27 cellular contexts compared by ENCODE assay signal in genomic region chr2:81225756-81226155, GRCh38.
DNase-seq lines count a peak whose midpoint lies in the region; ATAC-seq, FAIRE-seq and TF ChIP-seq lines count a peak whose summit lies in the region.
"Had no signal": no experiment of that assay in that cellular context is flagged by ENCODE, and none has a peak within 500 bp of the region (broad histone marks: within the 10 kb centered on the region; RNA-seq: fewer than 3 reads in every experiment).

No MANE protein-coding gene starts in this region.

- in situ Hi-C loops in HepG2 (cut with HindIII; ENCODE audit: extremely low pct_ligation_motif_present, low pct_unique_long_range_greater_than_20kb) = no loop called here

- WGBS in HepG2 (ENCODE audit: low lambda C conversion rate) = under 1% methylated on average over 4 of the region's 4 CpGs
- WGBS in right lobe of liver (ENCODE audit: insufficient coverage, low coverage, low lambda C conversion rate, missing lambda C conversion rate) = 43% methylated on average over 4 of the region's 4 CpGs

- POLR2A ChIA-PET in HepG2 (lab: Yijun Ruan, JAX) = no interaction called here

- ATAC-seq in HepG2 = no peak
- no peak for ATAC-seq in right lobe of liver
- ATAC-seq in GM23338 = no peak
- no peak for ATAC-seq in GM18511 (IDR thresholded peaks at IDR 0.05; ENCODE audit: unreplicated experiment)
- ATAC-seq in HG03571 (IDR thresholded peaks at IDR 0.05; ENCODE audit: unreplicated experiment) = no peak
- ATAC-seq: GM12878 had no signal

- H3K4me1 ChIP-seq in HepG2 (ENCODE audit: insufficient read depth, low read length) = no peaks in the 10 kb centered on the region
- H3K4me1 ChIP-seq in right lobe of liver = no peaks in the 10 kb centered on the region
- no peaks in the 10 kb centered on the region for H3K4me1 ChIP-seq in GM23338 (ENCODE audit: insufficient read depth)
- H3K4me1 ChIP-seq in astrocyte (ENCODE audit: insufficient read depth, low read length) = no peaks in the 10 kb centered on the region
- H3K4me1 ChIP-seq: BE2C, BLaER1 had no signal

- CTCF ChIA-PET in HepG2 (lab: Yijun Ruan, JAX; ENCODE audit: low intra/inter-chr PET ratio, low total read pairs) = no interaction called here

- H3K4me3 Mint-ChIP-seq in GM23338 (no peak overlapping the region), astrocyte (ENCODE audit: unreplicated experiment) (no peak overlapping the region)
- H3K4me3 Mint-ChIP-seq: CD14-positive monocyte; CD4-positive, alpha-beta memory T cell; CD4-positive, CD25-positive, alpha-beta regulatory T cell; CD8-positive, alpha-beta memory T cell had no signal

- no TSS peak for BruUV-seq in HepG2 (replicated peaks; lab: Mats Ljungman, UMichigan)

- no peak for TF ChIP-seq RAD21 in HepG2 (CRISPR knock-in tag; IDR thresholded peaks at IDR 0.05)

- H4K20me1 ChIP-seq in HepG2 (ENCODE audit: insufficient read depth, low read length) = no peaks in the 10 kb centered on the region
- no peaks in the 10 kb centered on the region for H4K20me1 ChIP-seq in GM23338 (replicated peaks; ENCODE audit: insufficient read depth)
- no peaks in the 10 kb centered on the region for H4K20me1 ChIP-seq in astrocyte (ENCODE audit: insufficient read depth, low read length)
- H4K20me1 ChIP-seq: BLaER1 had no signal

- H3K27ac Mint-ChIP-seq in GM23338 (no peak overlapping the region), astrocyte (ENCODE audit: unreplicated experiment) (no peak overlapping the region)
- H3K27ac Mint-ChIP-seq: CD14-positive monocyte; CD4-positive, alpha-beta memory T cell; CD4-positive, CD25-positive, alpha-beta regulatory T cell; CD8-positive, alpha-beta memory T cell had no signal

- H3K9me2 ChIP-seq in GM23338 (ENCODE audit: insufficient read depth) = no peaks in the 10 kb centered on the region; the same call in 1 of the 2 replicates

- no peaks in the 10 kb centered on the region for H3K27me3 ChIP-seq in HepG2 (ENCODE audit: control insufficient read depth in 1 of 2, insufficient read depth in 2 of 2, low read length in 2 of 2)
- no peaks in the 10 kb centered on the region for H3K27me3 ChIP-seq in right lobe of liver
- H3K27me3 ChIP-seq in GM23338 (ENCODE audit: insufficient read depth) = no peaks in the 10 kb centered on the region
- H3K27me3 ChIP-seq in astrocyte (ENCODE audit: insufficient read depth, low read length) = no peaks in the 10 kb centered on the region
- H3K27me3 ChIP-seq: BE2C, BLaER1 had no signal

- no peak for FAIRE-seq in HepG2 (lab: Jason Lieb, UNC)
- peak; percentile 23 for FAIRE-seq in astrocyte (lab: Jason Lieb, UNC)
- FAIRE-seq: GM12878, GM12892, GM18507, GM19239 had no signal

- H3F3A ChIP-seq in GM23338 (replicated peaks; ENCODE audit: low read depth) = no peaks in the 10 kb centered on the region

- H3K9me3 ChIP-seq in HepG2 (ENCODE audit: low read length) (peaks cover 36% of the 10 kb centered on the region), right lobe of liver (no peaks in the 10 kb centered on the region), astrocyte (ENCODE audit: insufficient read depth, low read depth, low read length) (no peaks in the 10 kb centered on the region)
- H3K9me3 ChIP-seq: BE2C, BLaER1 had no signal

- TF ChIP-seq CTCF in HepG2 (CRISPR knock-in tag; IDR thresholded peaks at IDR 0.05) (no peak), right lobe of liver (IDR thresholded peaks at IDR 0.05) (no peak), GM23338 (conservative IDR thresholded peaks at IDR 0.05; ENCODE audit: low read depth in 2 of 2) (no peak), astrocyte (IDR thresholded peaks at IDR 0.05; ENCODE audit: insufficient read depth, low read depth, low read length) (no peak)

- no peak overlapping the region for H3K9ac ChIP-seq in HepG2 (ENCODE audit: insufficient read depth, low read depth, low read length)
- H3K9ac ChIP-seq in astrocyte (ENCODE audit: low read length) = no peak overlapping the region
- H3K9ac ChIP-seq: BLaER1 had no signal

- H3K36me3 Mint-ChIP-seq in GM23338 (ENCODE audit: low read depth) = no peaks in the 10 kb centered on the region
- H3K36me3 Mint-ChIP-seq in astrocyte (ENCODE audit: low read depth, unreplicated experiment) = no peaks in the 10 kb centered on the region
- H3K36me3 Mint-ChIP-seq: CD14-positive monocyte; CD4-positive, alpha-beta memory T cell; CD4-positive, CD25-positive, alpha-beta regulatory T cell; CD8-positive, alpha-beta memory T cell had no signal

- H3K36me3 ChIP-seq in HepG2 (replicated peaks in 1 of 2; ENCODE audit: control insufficient read depth in 1 of 2, insufficient read depth in 2 of 2, low read length in 2 of 2) (no peaks in the 10 kb centered on the region), right lobe of liver (no peaks in the 10 kb centered on the region), GM23338 (ENCODE audit: insufficient read depth) (no peaks in the 10 kb centered on the region), astrocyte (ENCODE audit: insufficient read depth, low read length) (no peaks in the 10 kb centered on the region)
- H3K36me3 ChIP-seq: BE2C, BLaER1 had no signal

- H3K27me3 Mint-ChIP-seq in GM23338 (ENCODE audit: insufficient read depth, low read depth, poor library complexity) (no peaks in the 10 kb centered on the region), astrocyte (ENCODE audit: low read depth, unreplicated experiment) (no peaks in the 10 kb centered on the region)
- H3K27me3 Mint-ChIP-seq: CD4-positive, alpha-beta memory T cell; CD4-positive, CD25-positive, alpha-beta regulatory T cell; CD8-positive, alpha-beta memory T cell had no signal

- no peaks in the 10 kb centered on the region for H3K79me2 ChIP-seq in HepG2 (ENCODE audit: insufficient read depth, low read length)
- H3K79me2 ChIP-seq in GM23338 (replicated peaks; ENCODE audit: insufficient read depth) = no peaks in the 10 kb centered on the region
- H3K79me2 ChIP-seq in astrocyte (ENCODE audit: insufficient read depth, low read length) = no peaks in the 10 kb centered on the region

- H3K9me3 Mint-ChIP-seq in GM23338 = no peaks in the 10 kb centered on the region; the same call in 2 of the 3 replicates
- H3K9me3 Mint-ChIP-seq in astrocyte (ENCODE audit: unreplicated experiment) = no peaks in the 10 kb centered on the region

- H3K27ac ChIP-seq in HepG2 (ENCODE audit: extremely low read length, insufficient read depth, low read length) = no peak overlapping the region
- H3K27ac ChIP-seq in right lobe of liver = no peak overlapping the region
- no peak overlapping the region for H3K27ac ChIP-seq in GM23338 (ENCODE audit: low read depth)
- H3K27ac ChIP-seq in astrocyte (ENCODE audit: low read depth, low read length) = no peak overlapping the region
- H3K27ac ChIP-seq: BLaER1 had no signal

- H3K4me1 Mint-ChIP-seq in GM23338 = no peaks in the 10 kb centered on the region
- H3K4me1 Mint-ChIP-seq in astrocyte (ENCODE audit: low read depth, unreplicated experiment) = no peaks in the 10 kb centered on the region
- H3K4me1 Mint-ChIP-seq: CD14-positive monocyte; CD4-positive, alpha-beta memory T cell; CD4-positive, CD25-positive, alpha-beta regulatory T cell; CD8-positive, alpha-beta memory T cell had no signal

- TF ChIP-seq EP300 in HepG2 (IDR thresholded peaks at IDR 0.05; ENCODE audit: low read depth in 2 of 2, low read length in 2 of 2) (no peak), HepG2 (CRISPR knock-in tag; IDR thresholded peaks at IDR 0.05; ENCODE audit: borderline replicate concordance) (no peak)

- no peak overlapping the region for H2AFZ ChIP-seq in HepG2 (ENCODE audit: low read length)
- H2AFZ ChIP-seq in GM23338 = no peak overlapping the region
- no peak overlapping the region for H2AFZ ChIP-seq in astrocyte (ENCODE audit: low read depth, low read length)

- DNase-seq in HepG2 (ENCODE audit: low spot score) = no peak
- no peak for DNase-seq in right lobe of liver
- DNase-seq in GM23338 (ENCODE audit: low spot score) = peak; percentile 6
- no peak for DNase-seq in astrocyte (ENCODE audit: low read depth)
- no peak for DNase-seq in AG08395 (ENCODE audit: low spot score)
- DNase-seq: 8988T; BE2C; C1 segment of cervical spinal cord; CD4-positive, alpha-beta memory T cell; CD4-positive, CD25-positive, alpha-beta regulatory T cell; CD8-positive, alpha-beta memory T cell; COR-L47; DMS 273 treated with DMSO at 0.1 percent for 48 hours; DMS153; DMS53; DMS79; DND-41; EL; GDM1 had no signal

- H3K4me3 ChIP-seq in HepG2 (replicated peaks in 1 of 3; ENCODE audit: insufficient read depth in 1 of 3, low read depth in 2 of 3, low read length in 3 of 3) = no peak overlapping the region
- no peak overlapping the region for H3K4me3 ChIP-seq in right lobe of liver
- no peak overlapping the region for H3K4me3 ChIP-seq in GM23338
- H3K4me3 ChIP-seq in astrocyte (ENCODE audit: insufficient read depth, low read depth, low read length) = no peak overlapping the region
- H3K4me3 ChIP-seq: BLaER1, GM12878 had no signal

- intact Hi-C loops in HepG2 (cut with micrococcal nuclease; ENCODE audit: unreplicated experiment) (no loop called here), right lobe of liver (cut with DNase I) (no loop called here)

- H3K4me2 ChIP-seq in HepG2 (ENCODE audit: low read depth, low read length) = no peak overlapping the region
- no peak overlapping the region for H3K4me2 ChIP-seq in GM23338
- H3K4me2 ChIP-seq in astrocyte (ENCODE audit: low read length) = no peak overlapping the region
- H3K4me2 ChIP-seq: BLaER1 had no signal

- TF ChIP-seq POLR2A in HepG2 (IDR thresholded peaks at IDR 0.05; ENCODE audit: insufficient read depth in 1 of 2, low read depth in 2 of 2, low read length in 2 of 2) (no peak), right lobe of liver (IDR thresholded peaks at IDR 0.05) (no peak)
